Comparison of ENCODE assay signal across 17 cellular contexts in the genomic region with DNA sequence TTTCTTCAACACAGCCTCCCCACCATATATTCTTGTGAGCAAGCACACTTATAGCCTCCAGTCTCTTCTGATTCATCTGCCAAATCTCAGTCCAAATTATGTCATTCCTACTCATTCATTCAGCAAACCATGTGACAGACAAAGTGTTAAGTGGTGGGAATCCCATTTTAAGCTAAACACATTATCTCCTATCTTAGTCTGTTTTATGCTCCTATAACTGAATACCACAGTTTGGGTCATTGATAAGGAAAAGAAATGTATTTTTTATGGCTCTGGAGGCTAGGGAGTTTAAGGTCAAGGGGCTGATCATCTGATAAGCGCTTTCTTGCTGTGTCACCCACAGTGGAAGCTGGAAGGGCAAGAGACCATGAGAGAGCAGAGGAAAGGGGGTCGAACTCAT. TPM values are rescaled to one million over a fixed set of nuclear protein-coding genes. Genes with fewer than 3 reads are reported as not detected.
"Had no signal": no experiment of that assay in that cellular context is flagged by ENCODE, and none has a peak within 500 bp of the region (broad histone marks: within the 10 kb centered on the region; RNA-seq: fewer than 3 reads in every experiment).

No MANE protein-coding gene starts in this region.

- DNase-seq: activated CD4-positive, alpha-beta T cell treated with anti-CD3 and anti-CD28 coated beads, Interleukin-2, amount 10 ng/mL, durations not matched to agents 7 days and 5 days; activated CD8-positive, alpha-beta memory T cell treated with anti-CD3 and anti-CD28 coated beads, Interleukin-2, amount 50 U/mL, for 48 hours; activated gamma-delta T cell treated with Interleukin-2 at 50 U/mL for 16 hours; activated T-cell treated with anti-CD3 and anti-CD28 coated beads, Interleukin-2, amount 50 U/mL, for 72 hours; amniotic stem cell; esophagus squamous epithelium; head of caudate nucleus; kidney glomerular epithelial cell; lower lobe of right lung; midbrain; sigmoid colon; spleen; trophoblast cell had no signal

- ATAC-seq: activated T-cell treated with anti-CD3 and anti-CD28 coated beads, Interleukin-2, amount 50 U/mL, for 72 hours had no signal

RNA-seq across cellular contexts. Expression of gene ELOVL2, which starts 25.7 kb away (rescaled TPM):
- total RNA-seq: activated CD4-positive, alpha-beta T cell treated with anti-CD3 and anti-CD28 coated beads, Interleukin-2, amount 10 ng/mL, durations not matched to agents 7 days and 5 days; spleen had no signal

RNA-seq across cellular contexts. Expression of gene ERVFRD-1, which starts 41.8 kb away (rescaled TPM):
- total RNA-seq: activated CD4-positive, alpha-beta T cell treated with anti-CD3 and anti-CD28 coated beads, Interleukin-2, amount 10 ng/mL, durations not matched to agents 7 days and 5 days; activated T-cell treated with anti-CD3 and anti-CD28 coated beads, Interleukin-2, amount 50 U/mL, for 72 hours; frontal cortex; myocyte; osteocyte; suprapubic skin had no signal
